ENCODE assay signal across 2 cellular contexts in the genomic region with DNA sequence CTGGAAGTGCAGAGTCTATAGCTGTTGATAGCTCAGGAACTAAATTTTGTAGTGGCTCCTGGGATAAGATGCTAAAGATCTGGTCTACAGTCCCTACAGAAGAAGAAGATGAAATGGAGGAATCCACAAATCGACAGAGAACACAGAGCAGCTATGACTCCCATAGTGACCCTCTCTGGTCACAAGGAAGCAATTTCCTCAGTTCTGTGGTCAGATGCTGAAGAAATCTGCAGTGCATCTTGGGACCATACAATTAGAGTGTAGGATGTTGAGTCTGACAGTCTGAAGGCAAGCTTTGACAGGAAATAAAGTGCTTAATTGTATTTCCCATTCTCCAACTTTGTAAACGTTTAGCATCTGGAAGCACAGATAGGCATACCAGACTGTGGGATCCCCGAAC.
TF ChIP-seq lines count a peak whose summit lies in the region.

No MANE protein-coding gene starts in this region.

TF ChIP-seq in K562, 482 proteins besides CTCF, POLR2A, EP300 and RAD21:
- no peak for TF ChIP-seq TOE1 (IDR thresholded peaks at IDR 0.05; ENCODE audit: borderline replicate concordance)
- no peak for TF ChIP-seq TOE1 (CRISPR knock-in tag; IDR thresholded peaks at IDR 0.05; ENCODE audit: borderline replicate concordance, low read depth)

TF ChIP-seq in HepG2, 621 proteins besides CTCF, POLR2A, EP300 and RAD21:
- TF ChIP-seq RELA (CRISPR knock-in tag; IDR thresholded peaks at IDR 0.05): no peak
- TF ChIP-seq ZNF614 (CRISPR knock-in tag; IDR thresholded peaks at IDR 0.05; ENCODE audit: borderline replicate concordance): no peak
- TF ChIP-seq, protein P1, sequence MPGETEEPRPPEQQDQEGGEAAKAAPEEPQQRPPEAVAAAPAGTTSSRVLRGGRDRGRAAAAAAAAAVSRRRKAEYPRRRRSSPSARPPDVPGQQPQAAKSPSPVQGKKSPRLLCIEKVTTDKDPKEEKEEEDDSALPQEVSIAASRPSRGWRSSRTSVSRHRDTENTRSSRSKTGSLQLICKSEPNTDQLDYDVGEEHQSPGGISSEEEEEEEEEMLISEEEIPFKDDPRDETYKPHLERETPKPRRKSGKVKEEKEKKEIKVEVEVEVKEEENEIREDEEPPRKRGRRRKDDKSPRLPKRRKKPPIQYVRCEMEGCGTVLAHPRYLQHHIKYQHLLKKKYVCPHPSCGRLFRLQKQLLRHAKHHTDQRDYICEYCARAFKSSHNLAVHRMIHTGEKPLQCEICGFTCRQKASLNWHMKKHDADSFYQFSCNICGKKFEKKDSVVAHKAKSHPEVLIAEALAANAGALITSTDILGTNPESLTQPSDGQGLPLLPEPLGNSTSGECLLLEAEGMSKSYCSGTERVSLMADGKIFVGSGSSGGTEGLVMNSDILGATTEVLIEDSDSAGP (CRISPR knock-in tag; IDR thresholded peaks at IDR 0.05; ENCODE audit: borderline replicate concordance): no peak
- TF ChIP-seq FOXA3 (CRISPR knock-in tag; IDR thresholded peaks at IDR 0.05): no peak
- TF ChIP-seq, protein P2, sequence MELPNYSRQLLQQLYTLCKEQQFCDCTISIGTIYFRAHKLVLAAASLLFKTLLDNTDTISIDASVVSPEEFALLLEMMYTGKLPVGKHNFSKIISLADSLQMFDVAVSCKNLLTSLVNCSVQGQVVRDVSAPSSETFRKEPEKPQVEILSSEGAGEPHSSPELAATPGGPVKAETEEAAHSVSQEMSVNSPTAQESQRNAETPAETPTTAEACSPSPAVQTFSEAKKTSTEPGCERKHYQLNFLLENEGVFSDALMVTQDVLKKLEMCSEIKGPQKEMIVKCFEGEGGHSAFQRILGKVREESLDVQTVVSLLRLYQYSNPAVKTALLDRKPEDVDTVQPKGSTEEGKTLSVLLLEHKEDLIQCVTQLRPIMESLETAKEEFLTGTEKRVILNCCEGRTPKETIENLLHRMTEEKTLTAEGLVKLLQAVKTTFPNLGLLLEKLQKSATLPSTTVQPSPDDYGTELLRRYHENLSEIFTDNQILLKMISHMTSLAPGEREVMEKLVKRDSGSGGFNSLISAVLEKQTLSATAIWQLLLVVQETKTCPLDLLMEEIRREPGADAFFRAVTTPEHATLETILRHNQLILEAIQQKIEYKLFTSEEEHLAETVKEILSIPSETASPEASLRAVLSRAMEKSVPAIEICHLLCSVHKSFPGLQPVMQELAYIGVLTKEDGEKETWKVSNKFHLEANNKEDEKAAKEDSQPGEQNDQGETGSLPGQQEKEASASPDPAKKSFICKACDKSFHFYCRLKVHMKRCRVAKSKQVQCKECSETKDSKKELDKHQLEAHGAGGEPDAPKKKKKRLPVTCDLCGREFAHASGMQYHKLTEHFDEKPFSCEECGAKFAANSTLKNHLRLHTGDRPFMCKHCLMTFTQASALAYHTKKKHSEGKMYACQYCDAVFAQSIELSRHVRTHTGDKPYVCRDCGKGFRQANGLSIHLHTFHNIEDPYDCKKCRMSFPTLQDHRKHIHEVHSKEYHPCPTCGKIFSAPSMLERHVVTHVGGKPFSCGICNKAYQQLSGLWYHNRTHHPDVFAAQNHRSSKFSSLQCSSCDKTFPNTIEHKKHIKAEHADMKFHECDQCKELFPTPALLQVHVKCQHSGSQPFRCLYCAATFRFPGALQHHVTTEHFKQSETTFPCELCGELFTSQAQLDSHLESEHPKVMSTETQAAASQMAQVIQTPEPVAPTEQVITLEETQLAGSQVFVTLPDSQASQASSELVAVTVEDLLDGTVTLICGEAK (IDR thresholded peaks at IDR 0.05): no peak
- TF ChIP-seq, protein P2 (CRISPR knock-in tag; IDR thresholded peaks at IDR 0.05): no peak
- no peak for TF ChIP-seq PHB2 (IDR thresholded peaks at IDR 0.05; ENCODE audit: partially characterized antibody)
- TF ChIP-seq BRCA1 (CRISPR knock-in tag; IDR thresholded peaks at IDR 0.05): no peak
- TF ChIP-seq, protein P3, sequence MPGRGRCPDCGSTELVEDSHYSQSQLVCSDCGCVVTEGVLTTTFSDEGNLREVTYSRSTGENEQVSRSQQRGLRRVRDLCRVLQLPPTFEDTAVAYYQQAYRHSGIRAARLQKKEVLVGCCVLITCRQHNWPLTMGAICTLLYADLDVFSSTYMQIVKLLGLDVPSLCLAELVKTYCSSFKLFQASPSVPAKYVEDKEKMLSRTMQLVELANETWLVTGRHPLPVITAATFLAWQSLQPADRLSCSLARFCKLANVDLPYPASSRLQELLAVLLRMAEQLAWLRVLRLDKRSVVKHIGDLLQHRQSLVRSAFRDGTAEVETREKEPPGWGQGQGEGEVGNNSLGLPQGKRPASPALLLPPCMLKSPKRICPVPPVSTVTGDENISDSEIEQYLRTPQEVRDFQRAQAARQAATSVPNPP (CRISPR knock-in tag; IDR thresholded peaks at IDR 0.05): no peak
- TF ChIP-seq, protein P4, sequence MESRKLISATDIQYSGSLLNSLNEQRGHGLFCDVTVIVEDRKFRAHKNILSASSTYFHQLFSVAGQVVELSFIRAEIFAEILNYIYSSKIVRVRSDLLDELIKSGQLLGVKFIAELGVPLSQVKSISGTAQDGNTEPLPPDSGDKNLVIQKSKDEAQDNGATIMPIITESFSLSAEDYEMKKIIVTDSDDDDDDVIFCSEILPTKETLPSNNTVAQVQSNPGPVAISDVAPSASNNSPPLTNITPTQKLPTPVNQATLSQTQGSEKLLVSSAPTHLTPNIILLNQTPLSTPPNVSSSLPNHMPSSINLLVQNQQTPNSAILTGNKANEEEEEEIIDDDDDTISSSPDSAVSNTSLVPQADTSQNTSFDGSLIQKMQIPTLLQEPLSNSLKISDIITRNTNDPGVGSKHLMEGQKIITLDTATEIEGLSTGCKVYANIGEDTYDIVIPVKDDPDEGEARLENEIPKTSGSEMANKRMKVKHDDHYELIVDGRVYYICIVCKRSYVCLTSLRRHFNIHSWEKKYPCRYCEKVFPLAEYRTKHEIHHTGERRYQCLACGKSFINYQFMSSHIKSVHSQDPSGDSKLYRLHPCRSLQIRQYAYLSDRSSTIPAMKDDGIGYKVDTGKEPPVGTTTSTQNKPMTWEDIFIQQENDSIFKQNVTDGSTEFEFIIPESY (CRISPR knock-in tag; IDR thresholded peaks at IDR 0.05): no peak
- TF ChIP-seq, protein P5, sequence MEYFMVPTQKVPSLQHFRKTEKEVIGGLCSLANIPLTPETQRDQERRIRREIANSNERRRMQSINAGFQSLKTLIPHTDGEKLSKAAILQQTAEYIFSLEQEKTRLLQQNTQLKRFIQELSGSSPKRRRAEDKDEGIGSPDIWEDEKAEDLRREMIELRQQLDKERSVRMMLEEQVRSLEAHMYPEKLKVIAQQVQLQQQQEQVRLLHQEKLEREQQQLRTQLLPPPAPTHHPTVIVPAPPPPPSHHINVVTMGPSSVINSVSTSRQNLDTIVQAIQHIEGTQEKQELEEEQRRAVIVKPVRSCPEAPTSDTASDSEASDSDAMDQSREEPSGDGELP (IDR thresholded peaks at IDR 0.05; ENCODE audit: borderline replicate concordance, low read depth): no peak
- TF ChIP-seq, protein P6, sequence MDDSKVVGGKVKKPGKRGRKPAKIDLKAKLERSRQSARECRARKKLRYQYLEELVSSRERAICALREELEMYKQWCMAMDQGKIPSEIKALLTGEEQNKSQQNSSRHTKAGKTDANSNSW (CRISPR knock-in tag; IDR thresholded peaks at IDR 0.05; ENCODE audit: borderline replicate concordance): no peak
- TF ChIP-seq, protein P7, sequence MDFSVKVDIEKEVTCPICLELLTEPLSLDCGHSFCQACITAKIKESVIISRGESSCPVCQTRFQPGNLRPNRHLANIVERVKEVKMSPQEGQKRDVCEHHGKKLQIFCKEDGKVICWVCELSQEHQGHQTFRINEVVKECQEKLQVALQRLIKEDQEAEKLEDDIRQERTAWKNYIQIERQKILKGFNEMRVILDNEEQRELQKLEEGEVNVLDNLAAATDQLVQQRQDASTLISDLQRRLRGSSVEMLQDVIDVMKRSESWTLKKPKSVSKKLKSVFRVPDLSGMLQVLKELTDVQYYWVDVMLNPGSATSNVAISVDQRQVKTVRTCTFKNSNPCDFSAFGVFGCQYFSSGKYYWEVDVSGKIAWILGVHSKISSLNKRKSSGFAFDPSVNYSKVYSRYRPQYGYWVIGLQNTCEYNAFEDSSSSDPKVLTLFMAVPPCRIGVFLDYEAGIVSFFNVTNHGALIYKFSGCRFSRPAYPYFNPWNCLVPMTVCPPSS (IDR thresholded peaks at IDR 0.05): no peak
- TF ChIP-seq SPEN (CRISPR knock-in tag; IDR thresholded peaks at IDR 0.05; ENCODE audit: low read depth): no peak
- no peak for TF ChIP-seq MED1 (CRISPR knock-in tag; IDR thresholded peaks at IDR 0.05)
- no peak for TF ChIP-seq SIX4 (CRISPR knock-in tag; IDR thresholded peaks at IDR 0.05)
- no peak for TF ChIP-seq ZNF850 (CRISPR knock-in tag; conservative IDR thresholded peaks at IDR 0.05)
- TF ChIP-seq, protein P8, sequence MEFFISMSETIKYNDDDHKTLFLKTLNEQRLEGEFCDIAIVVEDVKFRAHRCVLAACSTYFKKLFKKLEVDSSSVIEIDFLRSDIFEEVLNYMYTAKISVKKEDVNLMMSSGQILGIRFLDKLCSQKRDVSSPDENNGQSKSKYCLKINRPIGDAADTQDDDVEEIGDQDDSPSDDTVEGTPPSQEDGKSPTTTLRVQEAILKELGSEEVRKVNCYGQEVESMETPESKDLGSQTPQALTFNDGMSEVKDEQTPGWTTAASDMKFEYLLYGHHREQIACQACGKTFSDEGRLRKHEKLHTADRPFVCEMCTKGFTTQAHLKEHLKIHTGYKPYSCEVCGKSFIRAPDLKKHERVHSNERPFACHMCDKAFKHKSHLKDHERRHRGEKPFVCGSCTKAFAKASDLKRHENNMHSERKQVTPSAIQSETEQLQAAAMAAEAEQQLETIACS (CRISPR knock-in tag; IDR thresholded peaks at IDR 0.05): no peak
